ENCODE assay signal across 1 cellular context in the genomic region with DNA sequence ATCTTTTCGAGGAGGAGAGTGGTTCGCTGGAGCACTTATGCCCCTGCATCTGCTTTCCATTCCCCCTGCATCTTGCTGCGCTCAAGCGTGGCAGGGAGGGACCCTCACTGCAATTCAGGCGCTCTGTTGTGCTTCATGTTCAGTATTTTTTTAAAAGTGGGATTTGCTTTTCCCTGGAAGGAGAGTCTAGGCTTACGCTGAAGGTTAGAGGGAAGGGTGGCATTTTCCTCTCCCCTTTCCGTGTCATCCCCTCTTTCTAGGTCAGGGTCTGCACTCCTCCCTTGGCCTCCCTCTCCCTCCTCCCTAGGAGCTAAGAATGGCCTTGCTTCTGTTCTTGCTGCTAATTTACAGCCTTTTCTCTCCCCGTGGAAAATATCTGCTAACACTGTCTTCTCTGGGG.
TF ChIP-seq lines count a peak whose summit lies in the region.

No MANE protein-coding gene starts in this region.

TF ChIP-seq in neural cell, 6 proteins besides CTCF, POLR2A, EP300 and RAD21 (continued from another document):
- TF ChIP-seq, protein P1, sequence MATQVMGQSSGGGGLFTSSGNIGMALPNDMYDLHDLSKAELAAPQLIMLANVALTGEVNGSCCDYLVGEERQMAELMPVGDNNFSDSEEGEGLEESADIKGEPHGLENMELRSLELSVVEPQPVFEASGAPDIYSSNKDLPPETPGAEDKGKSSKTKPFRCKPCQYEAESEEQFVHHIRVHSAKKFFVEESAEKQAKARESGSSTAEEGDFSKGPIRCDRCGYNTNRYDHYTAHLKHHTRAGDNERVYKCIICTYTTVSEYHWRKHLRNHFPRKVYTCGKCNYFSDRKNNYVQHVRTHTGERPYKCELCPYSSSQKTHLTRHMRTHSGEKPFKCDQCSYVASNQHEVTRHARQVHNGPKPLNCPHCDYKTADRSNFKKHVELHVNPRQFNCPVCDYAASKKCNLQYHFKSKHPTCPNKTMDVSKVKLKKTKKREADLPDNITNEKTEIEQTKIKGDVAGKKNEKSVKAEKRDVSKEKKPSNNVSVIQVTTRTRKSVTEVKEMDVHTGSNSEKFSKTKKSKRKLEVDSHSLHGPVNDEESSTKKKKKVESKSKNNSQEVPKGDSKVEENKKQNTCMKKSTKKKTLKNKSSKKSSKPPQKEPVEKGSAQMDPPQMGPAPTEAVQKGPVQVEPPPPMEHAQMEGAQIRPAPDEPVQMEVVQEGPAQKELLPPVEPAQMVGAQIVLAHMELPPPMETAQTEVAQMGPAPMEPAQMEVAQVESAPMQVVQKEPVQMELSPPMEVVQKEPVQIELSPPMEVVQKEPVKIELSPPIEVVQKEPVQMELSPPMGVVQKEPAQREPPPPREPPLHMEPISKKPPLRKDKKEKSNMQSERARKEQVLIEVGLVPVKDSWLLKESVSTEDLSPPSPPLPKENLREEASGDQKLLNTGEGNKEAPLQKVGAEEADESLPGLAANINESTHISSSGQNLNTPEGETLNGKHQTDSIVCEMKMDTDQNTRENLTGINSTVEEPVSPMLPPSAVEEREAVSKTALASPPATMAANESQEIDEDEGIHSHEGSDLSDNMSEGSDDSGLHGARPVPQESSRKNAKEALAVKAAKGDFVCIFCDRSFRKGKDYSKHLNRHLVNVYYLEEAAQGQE (IDR thresholded peaks at IDR 0.05; ENCODE audit: borderline replicate concordance) = peak; percentile 34
